Comparison of ENCODE assay signal across 8 cellular contexts in the genomic region with DNA sequence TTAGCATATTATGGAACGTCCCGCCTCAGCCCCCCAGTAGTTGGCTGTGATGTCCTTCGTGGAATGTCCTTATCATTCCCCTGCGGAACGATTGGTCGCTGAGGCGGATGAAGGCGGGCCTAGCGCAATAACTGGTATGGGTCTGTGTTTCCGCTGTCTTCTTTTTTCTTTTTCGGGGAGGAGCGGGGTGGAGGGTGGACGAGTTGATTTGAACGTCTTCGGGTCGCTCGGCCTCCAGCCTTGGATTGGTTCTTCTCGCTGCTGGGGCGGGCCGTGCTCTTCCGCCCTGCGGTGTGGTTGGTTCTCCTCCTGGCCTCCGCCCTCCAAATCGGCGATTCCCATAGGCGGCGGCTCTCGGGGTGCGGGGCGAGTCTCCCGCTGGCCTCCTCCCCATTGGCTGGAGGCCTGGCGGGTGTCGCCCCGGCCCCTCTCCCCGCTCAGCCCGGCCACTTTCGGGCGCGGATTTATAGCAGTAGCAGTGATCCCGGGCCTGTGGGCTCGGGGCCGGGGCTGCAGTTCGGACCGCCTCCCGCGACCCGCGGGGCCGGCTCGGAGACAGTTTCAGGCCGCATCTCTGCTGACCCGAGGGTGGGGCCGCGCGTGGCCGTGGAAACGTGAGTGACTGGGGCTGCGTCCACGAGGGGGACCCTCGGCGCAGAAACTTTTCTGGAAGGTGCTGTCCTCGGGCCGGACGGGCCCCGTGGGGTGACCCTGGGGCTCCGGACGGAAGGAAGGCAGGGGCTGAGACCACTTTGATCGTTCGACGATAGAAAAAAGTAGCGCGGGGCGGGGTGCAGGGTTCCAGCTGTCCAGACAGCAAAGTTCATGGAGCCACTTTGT. TPM values are rescaled to one million over a fixed set of nuclear protein-coding genes. Genes with fewer than 3 reads are reported as not detected.
A peak's percentile ranks its signal among the peaks of the same experiment; 100 is the strongest.
DNase-seq lines count a peak whose midpoint lies in the region; ATAC-seq and TF ChIP-seq lines count a peak whose summit lies in the region.

No MANE protein-coding gene starts in this region.

- TF ChIP-seq POLR2A in prostate gland (IDR thresholded peaks at IDR 0.05) = peak; percentile 98

- no peaks in the 10 kb centered on the region for H3K27me3 ChIP-seq in prostate gland (replicated peaks; ENCODE audit: insufficient read depth)

- peak; percentile 51 for ATAC-seq in GM18499 (IDR thresholded peaks at IDR 0.05; ENCODE audit: insufficient read depth, unreplicated experiment)
- peak; percentile 52 for ATAC-seq in HG02943 (IDR thresholded peaks at IDR 0.05; ENCODE audit: low read depth, unreplicated experiment)
- ATAC-seq in left ventricle myocardium superior = peak; percentile 73

- H3K4me1 ChIP-seq in prostate gland (replicated peaks) = peaks cover 5% of the 10 kb centered on the region
- H3K4me1 ChIP-seq in urinary bladder (ENCODE audit: insufficient read depth) = no peaks in the 10 kb centered on the region

- H3K9me3 ChIP-seq in prostate gland = no peaks in the 10 kb centered on the region

- DNase-seq in NCI-H1694 treated with DMSO at 0.1 percent for 48 hours (lab: John Stamatoyannopoulos, UW) (peak; percentile 99), T-helper 2 cell (peak; percentile 84 to 100 (median 94)), anterior cingulate cortex (lab: John Stamatoyannopoulos, UW) (peak; percentile 77 to 100 (median 99)), left ventricle myocardium superior (peak; percentile 98), prostate gland (ENCODE audit: low spot score) (peak; percentile 99)

- no peaks in the 10 kb centered on the region for H3K36me3 ChIP-seq in prostate gland
- no peaks in the 10 kb centered on the region for H3K36me3 ChIP-seq in urinary bladder (ENCODE audit: insufficient read depth)

- TF ChIP-seq CTCF in prostate gland (IDR thresholded peaks at IDR 0.05) = peak in 2 of 4 experiments; percentile 13 to 30

- intact Hi-C loops in left ventricle myocardium superior (cut with micrococcal nuclease) = no loop called here
- intact Hi-C loops in prostate gland (cut with DNase I) = loop anchor here (2.0 to 10.0 kb wide), 4 partner anchors 71 to 199 kb away; a partner anchor contains a TSS

- H3K4me3 ChIP-seq in prostate gland (peak overlapping the region; percentile 93 to 99), urinary bladder (ENCODE audit: low read depth, low read length) (peak overlapping the region; percentile 88)

- H3K27ac ChIP-seq in prostate gland (peak overlapping the region; percentile 100), urinary bladder (ENCODE audit: low read depth) (peak overlapping the region; percentile 96)

- WGBS in prostate gland = under 1% methylated on average over 68 of the region's 73 CpGs
- WGBS in urinary bladder = under 1% methylated on average over 73 of the region's 73 CpGs

RNA-seq across cellular contexts. Expression of a gene that starts 2.1 kb away (rescaled TPM):
- 7.7 TPM for total RNA-seq in left ventricle myocardium superior
- total RNA-seq in prostate gland = 10 to 100 TPM; 19.1 to 38.3 TPM
- 8.0 TPM for total RNA-seq in urinary bladder
- 25.2 TPM for polyA plus RNA-seq in urinary bladder

RNA-seq across cellular contexts. Expression of a gene that starts 9.7 kb away (rescaled TPM):
- total RNA-seq in left ventricle myocardium superior (54.5 TPM), prostate gland (10 to 100 TPM; 40.5 to 85.5 TPM), urinary bladder (53.9 TPM)
- 51.2 TPM for polyA plus RNA-seq in urinary bladder

Comparison
In these comparisons a context has a peak if more than half of its experiments do, and no peak if none do; other contexts are left out.
1. Peak in every context shown above with its lines: DNase-seq, ATAC-seq, H3K4me3 ChIP-seq and H3K27ac ChIP-seq.